ENCODE assay signal across 11 cellular contexts in genomic region chr6:142377112-142377848, GRCh38.
DNase-seq lines count a peak whose midpoint lies in the region; ATAC-seq and TF ChIP-seq lines count a peak whose summit lies in the region.
"Had no signal": no experiment of that assay in that cellular context is flagged by ENCODE, and none has a peak within 500 bp of the region (broad histone marks: within the 10 kb centered on the region; RNA-seq: fewer than 3 reads in every experiment).

No MANE protein-coding gene starts in this region.

- no peaks in the 10 kb centered on the region for H3K9me3 Mint-ChIP-seq in nephron progenitor cell
- H3K9me3 Mint-ChIP-seq in natural killer cell treated with Interleukin-12 subunit alpha and Interleukin-12 subunit beta and Interleukin-15 and Interleukin-18, amount 100 ng/mL, for 72 hours: no peaks in the 10 kb centered on the region

- ATAC-seq in GM19324 (IDR thresholded peaks at IDR 0.05; ENCODE audit: low FRiP score, unreplicated experiment): no peak
- ATAC-seq in natural killer cell treated with Interleukin-12 subunit alpha and Interleukin-12 subunit beta and Interleukin-15 and Interleukin-18, amount 100 ng/mL, for 72 hours: no peak
- no peak for ATAC-seq in HG03571 (IDR thresholded peaks at IDR 0.05; ENCODE audit: unreplicated experiment)
- no peak for ATAC-seq in HG03175 (IDR thresholded peaks at IDR 0.05; ENCODE audit: unreplicated experiment)

- H3K4me1 Mint-ChIP-seq in nephron progenitor cell: peaks cover 35% of the 10 kb centered on the region
- no peaks in the 10 kb centered on the region for H3K4me1 Mint-ChIP-seq in natural killer cell treated with Interleukin-12 subunit alpha and Interleukin-12 subunit beta and Interleukin-15 and Interleukin-18, amount 100 ng/mL, for 72 hours (ENCODE audit: low read depth in 2 of 2)

- no peaks in the 10 kb centered on the region for H3K36me3 Mint-ChIP-seq in nephron progenitor cell (ENCODE audit: low read depth)
- H3K36me3 Mint-ChIP-seq in natural killer cell treated with Interleukin-12 subunit alpha and Interleukin-12 subunit beta and Interleukin-15 and Interleukin-18, amount 100 ng/mL, for 72 hours: no peaks in the 10 kb centered on the region

- H3K27me3 Mint-ChIP-seq in nephron progenitor cell (ENCODE audit: low read depth, poor library complexity): no peaks in the 10 kb centered on the region
- H3K27me3 Mint-ChIP-seq in natural killer cell treated with Interleukin-12 subunit alpha and Interleukin-12 subunit beta and Interleukin-15 and Interleukin-18, amount 100 ng/mL, for 72 hours: peaks cover 9 to 13% of the 10 kb centered on the region in 2 donors

- H3K4me3 Mint-ChIP-seq in nephron progenitor cell: no peak overlapping the region
- H3K4me3 Mint-ChIP-seq in natural killer cell treated with Interleukin-12 subunit alpha and Interleukin-12 subunit beta and Interleukin-15 and Interleukin-18, amount 100 ng/mL, for 72 hours: no peak overlapping the region

- TF ChIP-seq CTCF in nephron progenitor cell (IDR thresholded peaks at IDR 0.05): no peak

- DNase-seq in ELF-1 (ENCODE audit: low read depth, low spot score) (peak; percentile 78), NCI-H1436 (lab: John Stamatoyannopoulos, UW) (peak; percentile 5), cerebellar cortex (ENCODE audit: low spot score) (peak; percentile 12), nephron progenitor cell (peak; percentile 33)
- DNase-seq in natural killer cell treated with Interleukin-12 subunit alpha and Interleukin-12 subunit beta and Interleukin-15 and Interleukin-18, amount 100 ng/mL, for 72 hours (ENCODE audit: low spot score): no peak
- DNase-seq: anterior cingulate cortex, NCI-H2029 treated with DMSO at 0.1 percent for 48 hours, tibial artery had no signal

- peak overlapping the region; percentile 87 for H3K27ac Mint-ChIP-seq in nephron progenitor cell
- H3K27ac Mint-ChIP-seq in natural killer cell treated with Interleukin-12 subunit alpha and Interleukin-12 subunit beta and Interleukin-15 and Interleukin-18, amount 100 ng/mL, for 72 hours: no peak overlapping the region
